In genomic region chr12:105228966-105229365, GRCh38 we compare ENCODE assay signal across 15 cellular contexts. TPM values are rescaled to one million over a fixed set of nuclear protein-coding genes. Genes with fewer than 3 reads are reported as not detected.
DNase-seq lines count a peak whose midpoint lies in the region; ATAC-seq, FAIRE-seq and TF ChIP-seq lines count a peak whose summit lies in the region.
"Had no signal": no experiment of that assay in that cellular context is flagged by ENCODE, and none has a peak within 500 bp of the region (broad histone marks: within the 10 kb centered on the region; RNA-seq: fewer than 3 reads in every experiment).

No MANE protein-coding gene starts in this region.

- H3K4me2 ChIP-seq in astrocyte (ENCODE audit: low read length) (peak overlapping the region; percentile 55), osteoblast (ENCODE audit: insufficient read depth, low read length) (peak overlapping the region; percentile 17)

- H3K9me3 ChIP-seq in astrocyte (ENCODE audit: insufficient read depth, low read depth, low read length) (no peaks in the 10 kb centered on the region), osteoblast (ENCODE audit: low read depth, low read length) (no peaks in the 10 kb centered on the region), vagina (no peaks in the 10 kb centered on the region)
- H3K9me3 ChIP-seq: adrenal gland had no signal

- H4K20me1 ChIP-seq in astrocyte (ENCODE audit: insufficient read depth, low read length) (peaks cover under 1% of the 10 kb centered on the region), osteoblast (ENCODE audit: insufficient read depth, low read length) (no peaks in the 10 kb centered on the region)

- H3K4me3 ChIP-seq in astrocyte (ENCODE audit: insufficient read depth, low read depth, low read length) (no peak overlapping the region), osteoblast (ENCODE audit: insufficient read depth, low read length) (no peak overlapping the region), vagina (no peak overlapping the region)
- H3K4me3 ChIP-seq: adrenal gland, K562 had no signal

- H3K27ac ChIP-seq in astrocyte (ENCODE audit: low read depth, low read length), result peak overlapping the region; percentile 49
- H3K27ac ChIP-seq in osteoblast (ENCODE audit: low read depth, low read length), result peak overlapping the region; percentile 81
- H3K27ac ChIP-seq in vagina, result peak overlapping the region; percentile 83
- H3K27ac ChIP-seq: parathyroid adenoma had no signal

- H3K27me3 Mint-ChIP-seq in activated naive CD4-positive, alpha-beta T cell treated with anti-CD3 and anti-CD28 coated beads, Interleukin-2, amount 50 U/mL, for 24 hours, result no peaks in the 10 kb centered on the region
- no peaks in the 10 kb centered on the region for H3K27me3 Mint-ChIP-seq in astrocyte (ENCODE audit: low read depth, unreplicated experiment)
- H3K27me3 Mint-ChIP-seq: activated CD8-positive, alpha-beta memory T cell treated with anti-CD3 and anti-CD28 coated beads, Interleukin-2, amount 10 ng/mL, durations not matched to agents 7 days and 5 days had no signal

- DNase-seq in activated naive CD4-positive, alpha-beta T cell treated with anti-CD3 and anti-CD28 coated beads, Interleukin-2, amount 50 U/mL, for 16 hours, result no peak
- DNase-seq in astrocyte (ENCODE audit: low read depth), result no peak
- no peak for DNase-seq in osteoblast (ENCODE audit: insufficient read length, low spot score, missing footprints)
- DNase-seq in vagina (ENCODE audit: extremely low spot score in 2 of 2), result no peak
- no peak for DNase-seq in GM19239 (ENCODE audit: insufficient read length, low spot score)
- no peak for DNase-seq in NCI-H2171 (lab: John Stamatoyannopoulos, UW)
- DNase-seq: activated CD8-positive, alpha-beta memory T cell treated with anti-CD3 and anti-CD28 coated beads, Interleukin-2, amount 10 ng/mL, durations not matched to agents 7 days and 5 days; adrenal gland; NCI-H1105 treated with DMSO at 0.1 percent for 48 hours; SHP77 had no signal

- FAIRE-seq in astrocyte (lab: Jason Lieb, UNC) (no peak), GM19239 (lab: Jason Lieb, UNC) (no peak)
- FAIRE-seq: GM12892, K562 had no signal

- H3K79me2 ChIP-seq in astrocyte (ENCODE audit: insufficient read depth, low read length) (peaks cover 59% of the 10 kb centered on the region), osteoblast (ENCODE audit: insufficient read depth, low read length) (peaks cover 68% of the 10 kb centered on the region)

- H3K4me1 Mint-ChIP-seq in activated naive CD4-positive, alpha-beta T cell treated with anti-CD3 and anti-CD28 coated beads, Interleukin-2, amount 50 U/mL, for 24 hours, result peaks cover 86% of the 10 kb centered on the region
- H3K4me1 Mint-ChIP-seq in astrocyte (ENCODE audit: low read depth, unreplicated experiment), result peaks cover 51% of the 10 kb centered on the region

- TF ChIP-seq CTCF in astrocyte (IDR thresholded peaks at IDR 0.05; ENCODE audit: insufficient read depth, low read depth, low read length), result no peak
- TF ChIP-seq CTCF in osteoblast (IDR thresholded peaks at IDR 0.05; ENCODE audit: extremely low read depth, low read depth, low read length), result no peak
- TF ChIP-seq CTCF in vagina (IDR thresholded peaks at IDR 0.05), result no peak

- peaks cover 2% of the 10 kb centered on the region for H3K36me3 ChIP-seq in astrocyte (ENCODE audit: insufficient read depth, low read length)
- H3K36me3 ChIP-seq in osteoblast (ENCODE audit: insufficient read depth, low read length), result peaks cover 20% of the 10 kb centered on the region
- H3K36me3 ChIP-seq in vagina, result peaks cover 0 to 17% of the 10 kb centered on the region in 2 donors

- H3K9ac ChIP-seq in astrocyte (ENCODE audit: low read length), result peak overlapping the region; percentile 32
- H3K9ac ChIP-seq: parathyroid adenoma had no signal

- H3K9me3 Mint-ChIP-seq in activated naive CD4-positive, alpha-beta T cell treated with anti-CD3 and anti-CD28 coated beads, Interleukin-2, amount 50 U/mL, for 24 hours, result no peaks in the 10 kb centered on the region
- H3K9me3 Mint-ChIP-seq in astrocyte (ENCODE audit: unreplicated experiment), result no peaks in the 10 kb centered on the region

- intact Hi-C loops in vagina (cut with DNase I), result no loop called here

- H3K36me3 Mint-ChIP-seq in activated naive CD4-positive, alpha-beta T cell treated with anti-CD3 and anti-CD28 coated beads, Interleukin-2, amount 50 U/mL, for 24 hours, result peaks cover 16% of the 10 kb centered on the region
- H3K36me3 Mint-ChIP-seq in astrocyte (ENCODE audit: low read depth, unreplicated experiment), result no peaks in the 10 kb centered on the region

- no peaks in the 10 kb centered on the region for H3K27me3 ChIP-seq in astrocyte (ENCODE audit: insufficient read depth, low read length)
- H3K27me3 ChIP-seq in osteoblast (ENCODE audit: insufficient read depth, low read length), result no peaks in the 10 kb centered on the region
- H3K27me3 ChIP-seq in vagina, result no peaks in the 10 kb centered on the region
- H3K27me3 ChIP-seq: adrenal gland had no signal

- TF ChIP-seq POLR2A in vagina (IDR thresholded peaks at IDR 0.05), result no peak

- H3K4me1 ChIP-seq in astrocyte (ENCODE audit: insufficient read depth, low read length), result peaks cover 55% of the 10 kb centered on the region
- peaks cover 73% of the 10 kb centered on the region for H3K4me1 ChIP-seq in osteoblast (ENCODE audit: insufficient read depth, low read length)
- peaks cover 76% of the 10 kb centered on the region for H3K4me1 ChIP-seq in vagina

- H2AFZ ChIP-seq in astrocyte (ENCODE audit: low read depth, low read length), result no peak overlapping the region
- H2AFZ ChIP-seq in osteoblast (ENCODE audit: low read length), result no peak overlapping the region
- H2AFZ ChIP-seq: parathyroid adenoma had no signal

- ATAC-seq in GM19328 (IDR thresholded peaks at IDR 0.05; ENCODE audit: unreplicated experiment), result no peak

- no peak overlapping the region for H3K27ac Mint-ChIP-seq in activated naive CD4-positive, alpha-beta T cell treated with anti-CD3 and anti-CD28 coated beads, Interleukin-2, amount 50 U/mL, for 24 hours
- peak overlapping the region; percentile 38 for H3K27ac Mint-ChIP-seq in astrocyte (ENCODE audit: unreplicated experiment)

- peak overlapping the region; percentile 26 for H3K4me3 Mint-ChIP-seq in activated naive CD4-positive, alpha-beta T cell treated with anti-CD3 and anti-CD28 coated beads, Interleukin-2, amount 50 U/mL, for 24 hours
- no peak overlapping the region for H3K4me3 Mint-ChIP-seq in astrocyte (ENCODE audit: unreplicated experiment)
- H3K4me3 Mint-ChIP-seq: activated CD8-positive, alpha-beta memory T cell treated with anti-CD3 and anti-CD28 coated beads, Interleukin-2, amount 10 ng/mL, durations not matched to agents 7 days and 5 days had no signal

RNA-seq across cellular contexts. Expression of gene APPL2, which starts 7.0 kb away (rescaled TPM):
- total RNA-seq in astrocyte (16.6 and 17.7 TPM in 2 replicates), osteoblast (67.0 and 91.3 TPM in 2 replicates), vagina (48.1 TPM)
